ENCODE assay signal across 12 cellular contexts in genomic region chr5:93570294-93571110, GRCh38. TPM values are rescaled to one million over a fixed set of nuclear protein-coding genes. Genes with fewer than 3 reads are reported as not detected.
DNase-seq lines count a peak whose midpoint lies in the region; ATAC-seq and TF ChIP-seq lines count a peak whose summit lies in the region.
"Had no signal": no experiment of that assay in that cellular context is flagged by ENCODE, and none has a peak within 500 bp of the region (broad histone marks: within the 10 kb centered on the region; RNA-seq: fewer than 3 reads in every experiment).

No MANE protein-coding gene starts in this region.

- no peak overlapping the region for H2BK5ac ChIP-seq in neuronal stem cell (ENCODE audit: low read length)

- TF ChIP-seq POLR2A in GM18505 (IDR thresholded peaks at IDR 0.05; ENCODE audit: borderline replicate concordance, extremely low read depth, insufficient read depth, insufficient read length) = no peak

- H3K4me3 ChIP-seq in coronary artery (peak overlapping the region; percentile 54), neuronal stem cell (ENCODE audit: low read length in 2 of 2) (no peak overlapping the region)

- H4K8ac ChIP-seq in neuronal stem cell (ENCODE audit: low read depth, low read length) = no peak overlapping the region

- peak overlapping the region; percentile 6 for H2AK5ac ChIP-seq in neuronal stem cell (ENCODE audit: low read depth, low read length)

- TF ChIP-seq CTCF in coronary artery (IDR thresholded peaks at IDR 0.05) (no peak), RWPE1 (conservative IDR thresholded peaks at IDR 0.05; ENCODE audit: low read depth) (no peak)

- no peak overlapping the region for H3K4ac ChIP-seq in neuronal stem cell (ENCODE audit: low read length)

- peak overlapping the region; percentile 76 for H2BK12ac ChIP-seq in neuronal stem cell (ENCODE audit: low read length)

- no peak overlapping the region for H3K9ac ChIP-seq in neuronal stem cell (ENCODE audit: low read depth, low read length, poor library complexity)

- no peak overlapping the region for H3K14ac ChIP-seq in neuronal stem cell (ENCODE audit: low read length)

- peaks cover 0 to 72% of the 10 kb centered on the region in 2 donors for H3K36me3 ChIP-seq in neuronal stem cell (replicated peaks in 1 of 2; ENCODE audit: control insufficient read depth in 2 of 2, insufficient read depth in 2 of 2, low read length in 2 of 2)
- H3K36me3 ChIP-seq: breast epithelium had no signal

- DNase-seq in coronary artery (ENCODE audit: low spot score) (no peak), neuronal stem cell (ENCODE audit: low spot score) (no peak), GM03348 (ENCODE audit: low spot score) (no peak), DMS79 treated with DMSO at 0.1 percent for 48 hours (lab: John Stamatoyannopoulos, UW) (no peak), RWPE1 (ENCODE audit: low spot score) (no peak)
- DNase-seq: kidney glomerular epithelial cell, NCI-H187 treated with DMSO at 0.1 percent for 48 hours had no signal

- no peak overlapping the region for H3K23ac ChIP-seq in neuronal stem cell (ENCODE audit: low read depth, low read length, poor library complexity)

- no CpG with 5 or more reads among the region's 69 CpGs for WGBS in neuronal stem cell (ENCODE audit: extremely low coverage in 2 of 2, insufficient read length in 2 of 2, insufficient replicate concordance in 1 of 2), 2 donors

- H3K9me3 ChIP-seq in neuronal stem cell (replicated peaks in 1 of 2; ENCODE audit: control insufficient read depth in 2 of 2, insufficient read depth in 1 of 2, low read depth in 1 of 2, low read length in 2 of 2) = peaks cover 0 to 43% of the 10 kb centered on the region in 2 donors
- H3K9me3 ChIP-seq: breast epithelium had no signal

- H3K4me1 ChIP-seq in neuronal stem cell (ENCODE audit: control insufficient read depth in 2 of 2, insufficient read depth in 1 of 2, low read depth in 1 of 2, low read length in 2 of 2) = peaks cover 13 to 41% of the 10 kb centered on the region in 2 donors
- H3K4me1 ChIP-seq: breast epithelium had no signal

- POLR2A ChIA-PET in RWPE1 (lab: Yijun Ruan, JAX; ENCODE audit: low non-redundant PET) = no interaction called here

- H4K91ac ChIP-seq in neuronal stem cell (ENCODE audit: low read depth, low read length, poor library complexity) = peak overlapping the region; percentile 34

- ATAC-seq in GM18505 (IDR thresholded peaks at IDR 0.05; ENCODE audit: unreplicated experiment) (peak; percentile 48), HG02798 (IDR thresholded peaks at IDR 0.05; ENCODE audit: poor library complexity, unreplicated experiment) (peak; percentile 37), esophagus mucosa (no peak)

- H3K4me2 ChIP-seq in neuronal stem cell (ENCODE audit: insufficient read depth, low read length, poor library complexity, severe bottlenecking) = peak overlapping the region; percentile 58

- H2BK120ac ChIP-seq in neuronal stem cell (ENCODE audit: low read depth, low read length) = no peak overlapping the region

- peak overlapping the region; percentile 12 for H2BK15ac ChIP-seq in neuronal stem cell (ENCODE audit: low read length)

- CTCF ChIA-PET in RWPE1 (lab: Yijun Ruan, JAX) = no interaction called here

- no peaks in the 10 kb centered on the region for H3K79me1 ChIP-seq in neuronal stem cell (ENCODE audit: low read depth, low read length)

- H2AFZ ChIP-seq in neuronal stem cell (ENCODE audit: low read length) = no peak overlapping the region

- H3K27me3 ChIP-seq in neuronal stem cell (ENCODE audit: control insufficient read depth in 3 of 3, insufficient read depth in 3 of 3, low read depth in 1 of 3, low read length in 3 of 3) = peaks cover 0 to 45% (median 0%) of the 10 kb centered on the region in 3 experiments

- H3K27ac ChIP-seq in coronary artery = no peak overlapping the region
- no peak overlapping the region for H3K27ac ChIP-seq in neuronal stem cell (replicated peaks; ENCODE audit: low read length)
- H3K27ac ChIP-seq in RWPE1 = no peak overlapping the region
- H3K27ac ChIP-seq: breast epithelium had no signal

- peak overlapping the region; percentile 93 for H3K18ac ChIP-seq in neuronal stem cell (ENCODE audit: low read length)

RNA-seq across cellular contexts. Expression of gene NR2F1-AS1, which starts 10.5 kb away (rescaled TPM):
- 12.0 TPM for polyA plus RNA-seq in neuronal stem cell (2013, experiment 1 of 2)
- 12.9 TPM for polyA plus RNA-seq in neuronal stem cell (2013, experiment 2 of 2)
- total RNA-seq in esophagus mucosa = 0.84 TPM
- total RNA-seq: T-helper 1 cell treated with Interleukin-12 subunit alpha and Interleukin-12 subunit beta and Interleukin-4 antibody, amounts not matched to agents 30 ng/mL and 1 ng/mL, for 36 hours had no signal

RNA-seq across cellular contexts. Expression of gene NR2F1, which starts 12.5 kb away (rescaled TPM):
- 63.6 TPM for polyA plus RNA-seq in neuronal stem cell (2013, experiment 1 of 2)
- 66.2 TPM for polyA plus RNA-seq in neuronal stem cell (2013, experiment 2 of 2)
- total RNA-seq in esophagus mucosa = 2.7 TPM
- total RNA-seq: T-helper 1 cell treated with Interleukin-12 subunit alpha and Interleukin-12 subunit beta and Interleukin-4 antibody, amounts not matched to agents 30 ng/mL and 1 ng/mL, for 36 hours had no signal
